In the genomic region with DNA sequence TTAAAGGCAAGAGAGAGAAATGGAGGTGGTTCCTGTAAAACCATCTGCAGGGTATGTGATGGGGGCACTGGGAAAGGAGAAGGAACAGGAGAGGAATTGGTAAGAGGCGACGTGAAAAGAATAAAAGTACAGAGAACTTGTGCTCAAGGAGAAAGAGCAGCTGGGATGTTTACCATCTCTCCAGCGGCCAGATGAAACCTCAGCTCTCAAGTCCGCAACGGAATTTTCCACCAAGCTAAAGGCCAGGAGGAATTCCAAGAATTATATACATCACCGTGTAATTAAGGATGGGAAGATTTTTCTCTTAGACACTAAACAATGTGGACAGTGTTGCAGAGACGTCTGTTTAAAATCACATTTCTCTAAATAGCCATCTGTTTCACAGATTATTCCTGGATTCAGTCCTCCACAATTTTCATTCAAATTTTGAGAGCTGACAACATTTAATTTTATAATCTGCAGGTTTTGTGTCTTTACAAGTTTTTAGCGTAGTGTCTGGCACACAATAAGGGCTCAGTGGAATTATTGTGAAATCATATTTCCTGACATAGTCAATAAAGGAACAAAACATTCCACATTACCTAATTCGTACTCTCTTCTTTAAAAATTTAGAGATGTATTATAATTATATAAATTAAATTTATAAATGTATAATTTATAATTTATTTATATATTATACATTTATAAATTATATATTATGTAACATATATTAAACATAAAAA, we compare ENCODE assay signal across 18 cellular contexts. TPM values are rescaled to one million over a fixed set of nuclear protein-coding genes. Genes with fewer than 3 reads are reported as not detected.
A peak's percentile ranks its signal among the peaks of the same experiment; 100 is the strongest.
DNase-seq lines count a peak whose midpoint lies in the region; ATAC-seq, FAIRE-seq and TF ChIP-seq lines count a peak whose summit lies in the region.
"Had no signal": no experiment of that assay in that cellular context is flagged by ENCODE, and none has a peak within 500 bp of the region (broad histone marks: within the 10 kb centered on the region; RNA-seq: fewer than 3 reads in every experiment).

No MANE protein-coding gene starts in this region.

- H2BK12ac ChIP-seq in trophoblast cell (ENCODE audit: low read length), result no peak overlapping the region

- CTCF ChIA-PET in IMR-90 (lab: Yijun Ruan, JAX), result no interaction called here

- no peak overlapping the region for H4K8ac ChIP-seq in IMR-90 (ENCODE audit: low read depth in 2 of 2, low read length in 2 of 2)
- H4K8ac ChIP-seq in trophoblast cell (ENCODE audit: low read depth, low read length), result no peak overlapping the region

- intact Hi-C loops in IMR-90 (cut with micrococcal nuclease) (loop anchor here (5.0 to 10.0 kb wide), 2 partner anchors 372 to 634 kb away; no protein-coding TSS in a partner anchor), pancreas (cut with DNase I) (loop anchor here in 1 of 3 donors (10.0 kb wide), 1 partner anchor 352 kb away; no protein-coding TSS in a partner anchor)

- peak; percentile 54 for FAIRE-seq in endometrium (lab: Jason Lieb, UNC)
- FAIRE-seq in pancreas (lab: Jason Lieb, UNC), result no peak
- FAIRE-seq: RCC 7860 had no signal

- in situ Hi-C loops in IMR-90 (cut with MboI; ENCODE audit: low sequenced_read_pairs), result no loop called here

- H2BK15ac ChIP-seq in IMR-90 (ENCODE audit: low read depth, low read length), result no peak overlapping the region

- H3K4ac ChIP-seq in IMR-90 (ENCODE audit: low read depth, low read length), result no peak overlapping the region
- H3K4ac ChIP-seq in trophoblast cell (ENCODE audit: low read depth, low read length), result no peak overlapping the region

- H3K4me1 ChIP-seq in DND-41 (ENCODE audit: insufficient read depth, low read length) (no peaks in the 10 kb centered on the region), IMR-90 (ENCODE audit: control insufficient read depth, insufficient read depth, low read length) (peaks cover 1% of the 10 kb centered on the region; the same call in 1 of the 2 replicates), trophoblast cell (ENCODE audit: control insufficient read depth in 1 of 2, insufficient read depth in 2 of 2, low read length in 2 of 2) (no peaks in the 10 kb centered on the region), pancreas (no peaks in the 10 kb centered on the region)
- H3K4me1 ChIP-seq: SJSA1 had no signal

- dilution Hi-C loops in IMR-90 (cut with HindIII; ENCODE audit: low sequenced_read_pairs, unreplicated experiment), result no loop called here

- DNase-seq in DND-41, result no peak
- DNase-seq in IMR-90, result no peak
- peak; percentile 73 to 92 for DNase-seq in trophoblast cell
- no peak for DNase-seq in pancreas
- no peak for DNase-seq in OCI-M1 (lab: John Stamatoyannopoulos, UW)
- no peak for DNase-seq in iPS-NIHi11 (ENCODE audit: low spot score)
- DNase-seq: CD8-positive, alpha-beta memory T cell; DMS 273 treated with DMSO at 0.1 percent for 48 hours; H7; Karpas-422; NCI-H1105 treated with DMSO at 0.1 percent for 48 hours; NCI-H1930; NCI-H2171; NCI-H510A treated with DMSO at 0.1 percent for 48 hours had no signal

- H4K91ac ChIP-seq in IMR-90 (ENCODE audit: insufficient read depth, low read depth, low read length), result no peak overlapping the region
- H4K91ac ChIP-seq in trophoblast cell (ENCODE audit: low read depth, low read length), result no peak overlapping the region

- TF ChIP-seq CTCF in DND-41 (IDR thresholded peaks at IDR 0.05; ENCODE audit: borderline replicate concordance, extremely low read depth, low read length, poor library complexity, severe bottlenecking) (no peak), IMR-90 (conservative IDR thresholded peaks at IDR 0.05; ENCODE audit: low read depth, low read length) (no peak), pancreas (IDR thresholded peaks at IDR 0.05) (no peak)

- ATAC-seq in DND-41 (ENCODE audit: insufficient read depth, low read depth) (no peak), IMR-90 (ENCODE audit: low read depth) (peak; percentile 48), pancreas (no peak)

- H3K9ac ChIP-seq in DND-41 (ENCODE audit: low read depth, low read length), result no peak overlapping the region
- no peak overlapping the region for H3K9ac ChIP-seq in IMR-90 (ENCODE audit: low read depth, low read length)
- H3K9ac ChIP-seq in trophoblast cell (ENCODE audit: low read length), result no peak overlapping the region

- H2BK5ac ChIP-seq in IMR-90 (ENCODE audit: low read depth, low read length, poor library complexity, severe bottlenecking), result no peak overlapping the region
- no peak overlapping the region for H2BK5ac ChIP-seq in trophoblast cell (ENCODE audit: low read depth, low read length, poor library complexity)

- no peak for TF ChIP-seq RAD21 in IMR-90 (IDR thresholded peaks at IDR 0.05; ENCODE audit: low read length)

- no peak overlapping the region for H3K14ac ChIP-seq in IMR-90 (replicated peaks; ENCODE audit: low read depth, low read length)
- H3K14ac ChIP-seq in trophoblast cell (ENCODE audit: low read length), result no peak overlapping the region

- H3K23ac ChIP-seq in IMR-90 (ENCODE audit: low read depth, low read length) (no peak overlapping the region), trophoblast cell (ENCODE audit: low read length) (no peak overlapping the region)

- no peak overlapping the region for H3K56ac ChIP-seq in IMR-90 (ENCODE audit: extremely low read depth, insufficient read depth, low read length)

- H3K4me3 ChIP-seq in DND-41 (ENCODE audit: low read depth in 1 of 2, low read length in 2 of 2), result no peak overlapping the region
- H3K4me3 ChIP-seq in IMR-90 (ENCODE audit: insufficient read depth, low read depth, low read length), result peak overlapping the region; percentile 36; the same call in 1 of the 2 replicates
- H3K4me3 ChIP-seq in trophoblast cell (ENCODE audit: low read depth, low read length), result no peak overlapping the region
- H3K4me3 ChIP-seq in pancreas, result no peak overlapping the region
- H3K4me3 ChIP-seq: SJSA1 had no signal

- no peak overlapping the region for H2BK20ac ChIP-seq in IMR-90 (ENCODE audit: low read depth, low read length)

- TF ChIP-seq POLR2A in IMR-90 (IDR thresholded peaks at IDR 0.05; ENCODE audit: low read depth, low read length), result no peak

- H2BK120ac ChIP-seq in IMR-90 (ENCODE audit: low read depth, low read length), result no peak overlapping the region
- H2BK120ac ChIP-seq in trophoblast cell (ENCODE audit: insufficient read depth, low read length, poor library complexity), result no peak overlapping the region

- BruUV-seq in IMR-90 (replicated peaks; lab: Mats Ljungman, UMichigan), result no TSS peak

- H3K27me3 ChIP-seq in DND-41 (ENCODE audit: insufficient read depth, low read length, poor library complexity) (no peaks in the 10 kb centered on the region), IMR-90 (ENCODE audit: control insufficient read depth, insufficient read depth, low read length) (no peaks in the 10 kb centered on the region), trophoblast cell (ENCODE audit: insufficient read depth, low read length) (no peaks in the 10 kb centered on the region), pancreas (peaks cover 0 to 5% (median 0%) of the 10 kb centered on the region in 4 donors)
- H3K27me3 ChIP-seq: SJSA1 had no signal

- H3K9me3 ChIP-seq in DND-41 (ENCODE audit: insufficient read depth, low read length, severe bottlenecking), result no peaks in the 10 kb centered on the region
- peaks cover 6% of the 10 kb centered on the region for H3K9me3 ChIP-seq in IMR-90 (ENCODE audit: control insufficient read depth, insufficient read depth, low read length)
- H3K9me3 ChIP-seq in trophoblast cell (ENCODE audit: insufficient read depth, low read depth, low read length), result peaks cover 20% of the 10 kb centered on the region
- no peaks in the 10 kb centered on the region for H3K9me3 ChIP-seq in pancreas

- H2AK5ac ChIP-seq in IMR-90 (ENCODE audit: low read depth, low read length), result no peak overlapping the region
- H2AK5ac ChIP-seq in trophoblast cell (ENCODE audit: low read length), result no peak overlapping the region

- POLR2A ChIA-PET in IMR-90 (lab: Charles Lee; ENCODE audit: unreplicated experiment), result no interaction called here

- H3K4me2 ChIP-seq in DND-41 (ENCODE audit: insufficient read depth, low read length), result no peak overlapping the region
- peak overlapping the region; percentile 55; the same call in 1 of the 2 replicates for H3K4me2 ChIP-seq in IMR-90 (ENCODE audit: low read depth, low read length)
- no peak overlapping the region for H3K4me2 ChIP-seq in trophoblast cell (ENCODE audit: low read length)

- no peak overlapping the region for H3K27ac ChIP-seq in DND-41 (ENCODE audit: low read length)
- H3K27ac ChIP-seq in IMR-90 (ENCODE audit: insufficient read depth, low read length), result no peak overlapping the region
- peak overlapping the region; percentile 33 for H3K27ac ChIP-seq in trophoblast cell (ENCODE audit: low read depth, low read length)
- no peak overlapping the region for H3K27ac ChIP-seq in pancreas
- H3K27ac ChIP-seq: SJSA1 had no signal

- H3K79me2 ChIP-seq in DND-41 (ENCODE audit: insufficient read depth, low read length) (no peaks in the 10 kb centered on the region), trophoblast cell (ENCODE audit: control insufficient read depth, insufficient read depth, low read length, poor library complexity) (no peaks in the 10 kb centered on the region)

- H2AFZ ChIP-seq in DND-41 (ENCODE audit: low read depth, low read length) (peak overlapping the region; percentile 1; the same call in 1 of the 2 replicates), IMR-90 (replicated peaks; ENCODE audit: low read length, poor library complexity) (no peak overlapping the region), trophoblast cell (ENCODE audit: insufficient read depth, low read length, poor library complexity) (no peak overlapping the region)

- no peak overlapping the region for H2AK9ac ChIP-seq in IMR-90 (replicated peaks; ENCODE audit: low read depth, low read length, poor library complexity)

- no peaks in the 10 kb centered on the region for H3K9me1 ChIP-seq in IMR-90 (ENCODE audit: insufficient read depth, low read length)

- no CpG with 5 or more reads among the region's 9 CpGs for WGBS in IMR-90 (ENCODE audit: extremely low coverage in 2 of 2, insufficient read length in 1 of 2), 2 experiments
- WGBS in trophoblast cell (ENCODE audit: extremely low coverage, insufficient coverage, insufficient read length), result no CpG with 5 or more reads among the region's 9 CpGs
- 13 to 19% methylated on average over 9 of the region's 9 CpGs for WGBS in pancreas, 2 donors

- H3K79me1 ChIP-seq in IMR-90 (ENCODE audit: low read depth in 1 of 2, low read length in 2 of 2) (no peaks in the 10 kb centered on the region), trophoblast cell (ENCODE audit: low read length) (no peaks in the 10 kb centered on the region)

- H3K36me3 ChIP-seq in DND-41 (ENCODE audit: insufficient read depth, low read length) (no peaks in the 10 kb centered on the region), IMR-90 (ENCODE audit: control insufficient read depth, insufficient read depth, low read length) (no peaks in the 10 kb centered on the region), trophoblast cell (ENCODE audit: control insufficient read depth in 1 of 2, insufficient read depth in 2 of 2, low read length in 2 of 2) (no peaks in the 10 kb centered on the region), pancreas (no peaks in the 10 kb centered on the region)
- H3K36me3 ChIP-seq: SJSA1 had no signal

- no peak overlapping the region for H4K12ac ChIP-seq in trophoblast cell (ENCODE audit: low read depth, low read length)

- no peak overlapping the region for H4K5ac ChIP-seq in IMR-90 (ENCODE audit: low read depth, low read length)

- H4K20me1 ChIP-seq in DND-41 (ENCODE audit: insufficient read depth, low read length) (no peaks in the 10 kb centered on the region), IMR-90 (ENCODE audit: insufficient read depth, low read length) (no peaks in the 10 kb centered on the region)

- H3K18ac ChIP-seq in IMR-90 (ENCODE audit: low read depth, low read length), result peak overlapping the region; percentile 86; the same call in 1 of the 2 replicates
- H3K18ac ChIP-seq in trophoblast cell (ENCODE audit: low read length), result no peak overlapping the region

RNA-seq across cellular contexts. Expression of gene USP29, which starts 23.0 kb away (rescaled TPM):
- total RNA-seq in IMR-90 (2012; rRNA removed) (not detected in 2 replicates), pancreas (not detected)
- polyA plus RNA-seq in IMR-90 (2012; rRNA removed) (not detected in 2 replicates), pancreas (not detected)
- polyA plus RNA-seq in IMR-90 (2012; cell fraction: cytosol; rRNA removed), result not detected in 2 replicates
- not detected in 2 replicates for polyA plus RNA-seq in IMR-90 (2012; cell fraction: nucleus; rRNA removed; ENCODE audit: low replicate concordance)
- not detected in 2 replicates for polyA plus RNA-seq in trophoblast cell (2013)
- total RNA-seq: CD8-positive, alpha-beta memory T cell; H7; SJSA1 had no signal
- polyA plus RNA-seq: BJ; CD8-positive, alpha-beta memory T cell had no signal

RNA-seq across cellular contexts. Expression of gene ZIM3, which starts 48.2 kb away (rescaled TPM):
- total RNA-seq in IMR-90 (2012; rRNA removed) (not detected in 2 replicates), pancreas (not detected)
- polyA plus RNA-seq in IMR-90 (2012; rRNA removed) (not detected in 2 replicates), pancreas (not detected)
- polyA plus RNA-seq in IMR-90 (2012; cell fraction: cytosol; rRNA removed), result not detected in 2 replicates
- polyA plus RNA-seq in IMR-90 (2012; cell fraction: nucleus; rRNA removed; ENCODE audit: low replicate concordance), result not detected in 2 replicates
- not detected in 2 replicates for polyA plus RNA-seq in trophoblast cell (2013)
- total RNA-seq: CD8-positive, alpha-beta memory T cell; H7; SJSA1 had no signal
- polyA plus RNA-seq: BJ; CD8-positive, alpha-beta memory T cell had no signal

Comparison
In these comparisons a context has a peak if more than half of its experiments do, and no peak if none do; other contexts are left out.
1. DNase-seq: peak in trophoblast cell (2 of 2); none in DND-41 (single experiment), IMR-90 (single experiment), pancreas (0 of 6), OCI-M1 (single experiment) and iPS-NIHi11 (single experiment).